In genomic region chr19:42856866-42857543, GRCh38 we compare ENCODE assay signal across 13 cellular contexts. TPM values are rescaled to one million over a fixed set of nuclear protein-coding genes. Genes with fewer than 3 reads are reported as not detected.
DNase-seq lines count a peak whose midpoint lies in the region; ATAC-seq and TF ChIP-seq lines count a peak whose summit lies in the region.
"Not testable (repeated sequence)": the region's sequence is repeated elsewhere in the genome, so short reads cannot be mapped to it uniquely, and the experiment has no call there.
"Had no signal": no experiment of that assay in that cellular context is flagged by ENCODE, and none has a peak within 500 bp of the region (broad histone marks: within the 10 kb centered on the region; RNA-seq: fewer than 3 reads in every experiment).

No MANE protein-coding gene starts in this region.

- not testable (repeated sequence) for H4K20me1 ChIP-seq in Karpas-422 (ENCODE audit: insufficient read depth, low read depth, low read length)

- ATAC-seq in RWPE2 (ENCODE audit: low read depth); effector memory CD8-positive, alpha-beta T cell (replicated peaks): not testable (repeated sequence)

- not testable (repeated sequence) for H3K9me3 ChIP-seq in Karpas-422 (ENCODE audit: low read length); RWPE2 (ENCODE audit: severe bottlenecking)

- H3K9me2 ChIP-seq in Karpas-422 (replicated peaks; ENCODE audit: insufficient read depth, low read length), result not testable (repeated sequence)

- not testable (repeated sequence) for H3K27ac Mint-ChIP-seq in effector memory CD8-positive, alpha-beta T cell

- H3K27me3 ChIP-seq in Karpas-422 (ENCODE audit: low read length); RWPE2 (ENCODE audit: insufficient read depth, poor library complexity, severe bottlenecking): not testable (repeated sequence)

- H3K79me2 ChIP-seq in Karpas-422 (ENCODE audit: low read length), result not testable (repeated sequence)

- CTCF ChIA-PET in GM10248 (lab: Yijun Ruan, JAX), result not testable (repeated sequence)

- not testable (repeated sequence) for DNase-seq in AG09319 (ENCODE audit: extremely low read depth, low read depth); GM10248 (ENCODE audit: extremely low spot score); RWPE2 (ENCODE audit: low spot score)
- DNase-seq in Karpas-422, result peak; percentile 61
- DNase-seq in activated T-cell treated with anti-CD3 and anti-CD28 coated beads, Interleukin-2, amount 50 U/mL, for 48 hours, result peak; percentile 31 to 39
- peak in 2 of 3 experiments; percentile 5 to 8 for DNase-seq in effector memory CD8-positive, alpha-beta T cell
- peak; percentile 11 for DNase-seq in iPS-NIHi11 (ENCODE audit: low spot score)
- peak; percentile 29 for DNase-seq in stimulated activated CD4-positive, alpha-beta T cell treated with anti-CD3 and anti-CD28 coated beads, Interleukin-15, amount 100 ng/mL, for 24 hours

- H3K36me3 ChIP-seq in Karpas-422 (ENCODE audit: insufficient read depth, low read length); RWPE2 (ENCODE audit: low read depth): not testable (repeated sequence)

- not testable (repeated sequence) for H3K4me1 ChIP-seq in Karpas-422 (ENCODE audit: low read length); RWPE2 (ENCODE audit: insufficient read depth, poor library complexity, severe bottlenecking)

- not testable (repeated sequence) for H3K4me2 ChIP-seq in Karpas-422 (ENCODE audit: low read depth, low read length, poor library complexity, severe bottlenecking)

- H3K9ac ChIP-seq in Karpas-422 (ENCODE audit: low read length), result not testable (repeated sequence)

- H2AFZ ChIP-seq in Karpas-422 (ENCODE audit: low read length), result not testable (repeated sequence)

- H3K27me3 Mint-ChIP-seq in effector memory CD8-positive, alpha-beta T cell, result peaks cover 17 to 18% of the 10 kb centered on the region in 2 donors

- H3K4me1 Mint-ChIP-seq in effector memory CD8-positive, alpha-beta T cell (ENCODE audit: low read depth in 2 of 2), result not testable (repeated sequence)

- H3K4me3 Mint-ChIP-seq in effector memory CD8-positive, alpha-beta T cell, result not testable (repeated sequence)

- H3K27ac ChIP-seq in Karpas-422 (ENCODE audit: low read length); RWPE2 (ENCODE audit: poor library complexity, severe bottlenecking): not testable (repeated sequence)

- POLR2A ChIA-PET in GM10248 (lab: Yijun Ruan, JAX), result not testable (repeated sequence)

- H3K4me3 ChIP-seq in Karpas-422 (ENCODE audit: low read length); RWPE2 (ENCODE audit: severe bottlenecking): not testable (repeated sequence)

- not testable (repeated sequence) for H3K9me3 Mint-ChIP-seq in effector memory CD8-positive, alpha-beta T cell

- TF ChIP-seq CTCF in AG09319 (IDR thresholded peaks at IDR 0.05; ENCODE audit: low read depth, low read length), result peak; percentile 29
- TF ChIP-seq CTCF in GM10248 (IDR thresholded peaks at IDR 0.05; ENCODE audit: control extremely low read depth, extremely low read depth, low read depth, missing control alignments), result peak; percentile 31
- TF ChIP-seq CTCF in RWPE2 (IDR thresholded peaks at IDR 0.05; ENCODE audit: poor library complexity, severe bottlenecking), result peak; percentile 71

- not testable (repeated sequence) for H3K36me3 Mint-ChIP-seq in effector memory CD8-positive, alpha-beta T cell (ENCODE audit: insufficient read depth)

RNA-seq across cellular contexts. Expression of gene PSG1, which starts 22.5 kb away (rescaled TPM):
- not detected in 2 replicates for total RNA-seq in Karpas-422 (2014; rRNA removed; shearing (Covaris generic); ENCODE audit: low replicate concordance)
- total RNA-seq: activated T-cell treated with anti-CD3 and anti-CD28 coated beads, Interleukin-2, amount 50 U/mL, for 72 hours; H4; lung; smooth muscle cell; ureter had no signal
